In the genomic region with DNA sequence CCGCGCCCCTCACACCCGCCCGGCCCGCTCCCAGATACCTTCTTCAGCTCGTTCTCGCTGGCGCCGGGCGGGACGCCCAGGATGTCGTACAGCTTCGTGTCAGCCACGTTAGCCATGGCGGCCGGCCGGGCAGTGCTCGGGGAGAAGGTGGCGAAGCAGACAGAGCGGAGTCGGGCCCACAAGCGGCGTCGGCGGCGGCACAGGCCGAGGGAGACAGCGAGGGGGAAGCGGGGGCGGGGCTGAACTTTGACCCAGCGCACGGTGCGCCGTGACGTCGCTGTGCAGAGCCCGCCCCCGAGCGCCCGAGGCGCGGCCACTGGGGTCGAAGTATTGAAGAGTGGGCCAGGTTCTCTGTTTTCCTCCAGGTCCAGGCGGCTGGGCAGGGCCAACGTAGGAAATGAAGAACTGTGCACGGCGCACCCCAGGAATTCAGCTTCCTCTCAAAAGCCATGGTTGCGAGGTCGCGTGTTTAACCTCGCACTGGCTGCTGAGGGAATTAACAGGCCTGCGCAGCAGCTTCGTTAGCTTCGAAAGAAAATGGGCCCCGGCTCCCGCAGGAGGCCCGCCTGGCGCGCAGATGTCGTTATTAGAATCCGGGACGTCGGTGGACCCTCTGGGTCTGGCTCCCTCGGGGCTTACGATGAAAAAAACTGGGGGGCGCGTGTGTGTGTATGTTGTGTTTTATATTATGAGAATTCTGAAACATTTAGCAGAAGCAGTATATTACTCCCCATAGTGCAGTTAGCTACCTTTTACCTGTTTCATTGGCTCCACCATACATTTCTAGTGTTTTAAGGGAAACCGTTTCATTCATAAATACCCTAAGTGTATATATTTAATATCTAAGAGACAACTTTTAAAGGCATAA, we compare ENCODE assay signal across 8 cellular contexts.
DNase-seq lines count a peak whose midpoint lies in the region; ATAC-seq, FAIRE-seq and TF ChIP-seq lines count a peak whose summit lies in the region.

A gene (minus strand): TSS at position 218 of the 868 bp plus-strand sequence. CDS start 102 bp downstream, at position 116.

- peak; percentile 86 for DNase-seq in GM18507 (ENCODE audit: extremely low spot score, insufficient read length, low read depth)
- DNase-seq in NCI-H2029 (lab: John Stamatoyannopoulos, UW): peak; percentile 61
- peak; percentile 93 for DNase-seq in T-helper 9 cell
- peak; percentile 62 for DNase-seq in astrocyte of the cerebellum (ENCODE audit: low read depth)
- DNase-seq in hippocampal formation (lab: John Stamatoyannopoulos, UW): peak; percentile 82 to 89
- peak; percentile 99 for DNase-seq in retina
- no peak for DNase-seq in cortex of kidney (lab: John Stamatoyannopoulos, UW)

- no peak for TF ChIP-seq CTCF in astrocyte of the cerebellum (IDR thresholded peaks at IDR 0.05; ENCODE audit: low read depth, low read length, missing control alignments)

- peak; percentile 86 for ATAC-seq in HG02943 (IDR thresholded peaks at IDR 0.05; ENCODE audit: low read depth, unreplicated experiment)

- in situ Hi-C loops in astrocyte of the cerebellum (cut with HindIII; ENCODE audit: low sequenced_read_pairs): loop anchor here (25.0 kb wide), 2 partner anchors 1189 to 1664 kb away; a partner anchor contains a TSS

- peak within 1 kb of the TSS; percentile 84 for H3K4me3 ChIP-seq in astrocyte of the cerebellum (ENCODE audit: low read depth, low read length)

- FAIRE-seq in GM18507 (lab: Jason Lieb, UNC): peak; percentile 73
